Comparison of ENCODE assay signal across 16 cellular contexts in the genomic region with DNA sequence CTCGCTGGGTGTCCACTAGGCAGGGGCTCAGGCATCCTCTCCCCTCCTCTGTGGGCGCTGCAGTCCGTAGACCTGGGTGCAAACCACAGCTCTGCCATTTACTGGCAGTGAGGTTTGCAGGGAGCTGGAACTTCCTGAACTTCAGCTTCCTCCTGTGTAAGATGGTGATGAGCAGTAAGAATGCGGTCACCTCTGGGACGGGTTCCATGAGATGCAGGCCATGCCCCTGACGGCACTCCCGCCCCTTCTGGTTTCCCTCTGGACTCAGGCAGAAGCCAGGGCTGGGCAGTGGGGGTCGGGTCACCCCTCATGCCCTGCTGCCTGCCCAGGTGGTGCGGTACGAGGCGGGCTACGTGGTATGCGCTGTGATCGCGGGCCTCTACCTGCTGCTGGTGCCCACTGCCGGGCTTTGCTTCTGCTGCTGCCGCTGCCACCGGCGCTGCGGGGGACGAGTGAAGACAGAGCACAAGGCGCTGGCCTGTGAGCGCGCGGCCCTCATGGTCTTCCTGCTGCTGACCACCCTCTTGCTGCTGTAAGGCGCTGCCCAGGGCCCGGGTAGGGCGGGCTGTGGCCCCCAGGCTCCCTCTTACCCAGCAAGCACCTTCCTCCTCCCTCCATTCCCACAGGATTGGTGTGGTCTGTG. TPM values are rescaled to one million over a fixed set of nuclear protein-coding genes. Genes with fewer than 3 reads are reported as not detected.
DNase-seq lines count a peak whose midpoint lies in the region; ATAC-seq, FAIRE-seq and TF ChIP-seq lines count a peak whose summit lies in the region.
"Had no signal": no experiment of that assay in that cellular context is flagged by ENCODE, and none has a peak within 500 bp of the region (broad histone marks: within the 10 kb centered on the region; RNA-seq: fewer than 3 reads in every experiment).

No MANE protein-coding gene starts in this region.

- H3K4me3 ChIP-seq in GM23248 = no peak overlapping the region
- H3K4me3 ChIP-seq in keratinocyte (ENCODE audit: control insufficient read depth in 2 of 3, extremely low read depth in 1 of 3, insufficient read depth in 2 of 3, low read depth in 1 of 3, low read length in 3 of 3) = peak overlapping the region; percentile 49 to 64 (median 60)
- peak overlapping the region; percentile 20 to 30 for H3K4me3 ChIP-seq in prostate gland
- H3K4me3 ChIP-seq: adrenal gland, psoas muscle had no signal

- DNase-seq in GM23248 (peak; percentile 44), RWPE1 (ENCODE audit: low spot score) (no peak), keratinocyte (ENCODE audit: low read depth, low spot score) (no peak), prostate gland (ENCODE audit: low spot score) (peak; percentile 61), DMS53 treated with DMSO at 0.1 percent for 48 hours (lab: John Stamatoyannopoulos, UW; ENCODE audit: unreplicated experiment) (no peak), frontal cortex (ENCODE audit: low spot score in 2 of 2) (no peak)
- DNase-seq in activated CD4-positive, alpha-beta T cell treated with anti-CD3 and anti-CD28 coated beads for 4 hours = no peak
- DNase-seq: activated T-cell treated with anti-CD3 and anti-CD28 coated beads for 4 hours; IMR-90; midbrain; NCI-H1092 treated with DMSO at 0.1 percent for 48 hours; NCI-H226; stimulated activated CD4-positive, alpha-beta T cell treated with anti-CD3 and anti-CD28 coated beads, Interleukin-2, amount 100 ng/mL, for 24 hours had no signal

- no peak for ATAC-seq in GM21717 (IDR thresholded peaks at IDR 0.05; ENCODE audit: unreplicated experiment)
- ATAC-seq: psoas muscle had no signal

- FAIRE-seq in keratinocyte (lab: Jason Lieb, UNC) = peak; percentile 71
- FAIRE-seq in frontal cortex (lab: Jason Lieb, UNC) = no peak

- in situ Hi-C loops in GM23248 (cut with MboI) = no loop called here

- no peak for TF ChIP-seq CTCF in RWPE1 (conservative IDR thresholded peaks at IDR 0.05; ENCODE audit: low read depth)
- no peak for TF ChIP-seq CTCF in keratinocyte (optimal IDR thresholded peaks at IDR 0.05 in 1 of 3, IDR thresholded peaks at IDR 0.05 in 1 of 3, conservative IDR thresholded peaks at IDR 0.05 in 1 of 3; ENCODE audit: extremely low read depth in 1 of 3, insufficient read depth in 2 of 3, low read length in 3 of 3)
- TF ChIP-seq CTCF in prostate gland (IDR thresholded peaks at IDR 0.05) = no peak

- H3K9me1 ChIP-seq in keratinocyte (ENCODE audit: control insufficient read depth, extremely low read depth, insufficient read depth, low read length) = no peaks in the 10 kb centered on the region

- 84 to 86% methylated on average over 28 of the region's 28 CpGs for WGBS in GM23248 (ENCODE audit: low coverage in 1 of 2, low lambda C conversion rate in 2 of 2, missing lambda C conversion rate in 2 of 2), 2 experiments
- 66% methylated on average over 7 of the region's 28 CpGs for WGBS in prostate gland

- no peak overlapping the region for H3K27ac ChIP-seq in GM23248
- peak overlapping the region; percentile 25; the same call in 1 of the 2 replicates for H3K27ac ChIP-seq in RWPE1
- H3K27ac ChIP-seq in keratinocyte (ENCODE audit: control insufficient read depth, insufficient read depth, low read length) = peak overlapping the region; percentile 70
- peak overlapping the region; percentile 66 to 72 for H3K27ac ChIP-seq in prostate gland
- H3K27ac ChIP-seq: adrenal gland, psoas muscle had no signal

- TF ChIP-seq POLR2A in prostate gland (IDR thresholded peaks at IDR 0.05) = peak; percentile 48

- H3K4me1 ChIP-seq in GM23248 (ENCODE audit: insufficient read depth) (peaks cover 5% of the 10 kb centered on the region; the same call in 1 of the 2 replicates), keratinocyte (ENCODE audit: control insufficient read depth, extremely low read depth, insufficient read depth, low read length) (peaks cover 50% of the 10 kb centered on the region), prostate gland (replicated peaks) (peaks cover 4% of the 10 kb centered on the region)
- H3K4me1 ChIP-seq: adrenal gland, psoas muscle had no signal

- dilution Hi-C loops in keratinocyte (cut with MboI; ENCODE audit: extremely low pct_ligation_motif_present, low sequenced_read_pairs) = no loop called here

- no peaks in the 10 kb centered on the region for H3F3A ChIP-seq in GM23248 (ENCODE audit: insufficient read depth)

- H2AFZ ChIP-seq in GM23248 (no peak overlapping the region), keratinocyte (ENCODE audit: control insufficient read depth, low read length) (peak overlapping the region; percentile 60)

- no peaks in the 10 kb centered on the region for H3K27me3 ChIP-seq in GM23248 (replicated peaks; ENCODE audit: insufficient read depth)
- no peaks in the 10 kb centered on the region for H3K27me3 ChIP-seq in keratinocyte (ENCODE audit: control insufficient read depth, extremely low read depth, insufficient read depth, low read length)
- H3K27me3 ChIP-seq in prostate gland (replicated peaks; ENCODE audit: insufficient read depth) = no peaks in the 10 kb centered on the region
- H3K27me3 ChIP-seq: adrenal gland had no signal

- H3K36me3 ChIP-seq in GM23248 (ENCODE audit: low read depth) (no peaks in the 10 kb centered on the region), keratinocyte (ENCODE audit: control insufficient read depth in 2 of 2, extremely low read depth in 1 of 2, insufficient read depth in 2 of 2, low read length in 2 of 2) (peaks cover 6 to 14% of the 10 kb centered on the region in 2 experiments), prostate gland (no peaks in the 10 kb centered on the region)
- H3K36me3 ChIP-seq: adrenal gland had no signal

- CTCF ChIA-PET in RWPE1 (lab: Yijun Ruan, JAX) = interaction anchor here (0.8 to 4.9 kb wide), 2 partner anchors 39 to 44 kb away, joined by 3 to 40 read pairs; no protein-coding TSS in a partner anchor

- no peaks in the 10 kb centered on the region for H4K20me1 ChIP-seq in GM23248 (ENCODE audit: insufficient read depth)
- no peaks in the 10 kb centered on the region for H4K20me1 ChIP-seq in keratinocyte (ENCODE audit: control insufficient read depth, extremely low read depth, insufficient read depth, low read length)

- H3K9me2 ChIP-seq in GM23248 (ENCODE audit: insufficient read depth) = no peaks in the 10 kb centered on the region

- intact Hi-C loops in prostate gland (cut with DNase I) = no loop called here

- H3K4me2 ChIP-seq in GM23248 (ENCODE audit: unreplicated experiment) = no peak overlapping the region
- H3K4me2 ChIP-seq in keratinocyte (ENCODE audit: control insufficient read depth, extremely low read depth, insufficient read depth, low read depth, low read length) = peak overlapping the region; percentile 85

- no peaks in the 10 kb centered on the region for H3K9me3 ChIP-seq in GM23248 (ENCODE audit: low read depth)
- H3K9me3 ChIP-seq in keratinocyte (ENCODE audit: control insufficient read depth, low read depth, low read length) = no peaks in the 10 kb centered on the region
- H3K9me3 ChIP-seq in prostate gland = no peaks in the 10 kb centered on the region
- H3K9me3 ChIP-seq: adrenal gland, psoas muscle had no signal

- H3K9ac ChIP-seq in GM23248 (no peak overlapping the region), keratinocyte (ENCODE audit: control insufficient read depth, extremely low read depth, insufficient read depth, low read length) (peak overlapping the region; percentile 69)

- H3K79me2 ChIP-seq in GM23248 (ENCODE audit: insufficient read depth) (no peaks in the 10 kb centered on the region), keratinocyte (ENCODE audit: control insufficient read depth, insufficient read depth, low read length) (peaks cover 16% of the 10 kb centered on the region)

- POLR2A ChIA-PET in RWPE1 (lab: Yijun Ruan, JAX; ENCODE audit: low non-redundant PET) = interaction anchor here (0.6 to 0.7 kb wide), 4 partner anchors 31 to 236 kb away, joined by 3 to 8 read pairs (median 3); no protein-coding TSS in a partner anchor

RNA-seq across cellular contexts. Expression of a gene that starts 1.5 kb away (rescaled TPM):
- total RNA-seq in GM23248 (2014; rRNA removed; shearing (Covaris generic)) = 0.22 TPM in 1 of 2 replicates, not detected in the other
- polyA plus RNA-seq in GM23248 (2016; fragmentation: Nextera tagmentation; extraction: Ambion mirVana) (0.25 TPM in 1 of 2 replicates, not detected in the other), keratinocyte (11.4 to 21.2 TPM (median 16.8 TPM) in 3 replicates)
- polyA plus RNA-seq in keratinocyte (2011; ENCODE audit: low read depth) = 21.9 TPM
- polyA plus RNA-seq in keratinocyte (2011; cell fraction: cytosol; rRNA removed) = 13.3 and 15.6 TPM in 2 replicates
- 83.3 and 112 TPM in 2 replicates for polyA plus RNA-seq in keratinocyte (2011; cell fraction: nucleus; rRNA removed)
- polyA plus RNA-seq in keratinocyte (2012; ENCODE audit: low replicate concordance) = 33.3 and 68.3 TPM in 2 replicates
- polyA minus RNA-seq in keratinocyte = 23.5 to 78.5 TPM (median 26.4 TPM) in 3 replicates
- 29.0 TPM for polyA minus RNA-seq in keratinocyte (2011; cell fraction: cytosol; rRNA and poly(A)+ RNA removed)
- polyA minus RNA-seq in keratinocyte (2011; cell fraction: nucleus; rRNA and poly(A)+ RNA removed) = 77.9 and 81.8 TPM in 2 replicates
- total RNA-seq in prostate gland (10 to 100 TPM; 43.4 to 80.1 TPM), frontal cortex (0.82 TPM)
- total RNA-seq: IMR-90 had no signal

RNA-seq across cellular contexts. Expression of a gene that starts 21.4 kb away (rescaled TPM):
- 10.7 and 11.9 TPM in 2 replicates for total RNA-seq in GM23248 (2014; rRNA removed; shearing (Covaris generic))
- polyA plus RNA-seq in GM23248 (2016; fragmentation: Nextera tagmentation; extraction: Ambion mirVana) = 3.7 and 4.9 TPM in 2 replicates
- 0.66 to 2.1 TPM (median 1.5 TPM) in 3 replicates for polyA plus RNA-seq in keratinocyte
- polyA plus RNA-seq in keratinocyte (2011; ENCODE audit: low read depth) = not detected
- polyA plus RNA-seq in keratinocyte (2011; cell fraction: cytosol; rRNA removed) = 0.89 and 2.3 TPM in 2 replicates
- polyA plus RNA-seq in keratinocyte (2011; cell fraction: nucleus; rRNA removed) = 3.6 and 6.3 TPM in 2 replicates
- polyA plus RNA-seq in keratinocyte (2012; ENCODE audit: low replicate concordance) = 1.1 and 2.5 TPM in 2 replicates
- polyA minus RNA-seq in keratinocyte = 1.7 to 2.9 TPM (median 1.8 TPM) in 3 replicates
- 3.8 TPM for polyA minus RNA-seq in keratinocyte (2011; cell fraction: cytosol; rRNA and poly(A)+ RNA removed)
- 4.2 and 5.3 TPM in 2 replicates for polyA minus RNA-seq in keratinocyte (2011; cell fraction: nucleus; rRNA and poly(A)+ RNA removed)
- total RNA-seq in prostate gland = 10 to 100 TPM in 1 of 2 donors, 1 to 10 TPM in 1; 5.1 to 63.8 TPM
- total RNA-seq in frontal cortex = 4.9 TPM

Comparison
In these comparisons a context has a peak if more than half of its experiments do, and no peak if none do; other contexts are left out.
1. DNase-seq: peak in GM23248 (single experiment) and prostate gland (single experiment); none in RWPE1 (single experiment), keratinocyte (single experiment), DMS53 treated with DMSO at 0.1 percent for 48 hours (single experiment), activated CD4-positive, alpha-beta T cell treated with anti-CD3 and anti-CD28 coated beads for 4 hours (0 of 2) and frontal cortex (0 of 2).
2. RNA of a gene that starts 1.5 kb away (total RNA-seq): 43.4 to 80.1 TPM in prostate gland; 0.82 TPM in frontal cortex (single experiment) and 0.22 TPM in GM23248; every median in the first group is over 10 times any median in the second.